8 cellular contexts compared by ENCODE assay signal in genomic region chr9:41790719-41791363, GRCh38.
DNase-seq lines count a peak whose midpoint lies in the region; ATAC-seq, FAIRE-seq and TF ChIP-seq lines count a peak whose summit lies in the region.
"Not testable (repeated sequence)": the region's sequence is repeated elsewhere in the genome, so short reads cannot be mapped to it uniquely, and the experiment has no call there.

No MANE protein-coding gene starts in this region.

- not testable (repeated sequence) for H3K23ac ChIP-seq in IMR-90 (ENCODE audit: low read depth, low read length)

- H3K9me3 Mint-ChIP-seq in MCF 10A (ENCODE audit: unreplicated experiment); osteocyte (ENCODE audit: unreplicated experiment); type B pancreatic cell: not testable (repeated sequence)

- not testable (repeated sequence) for H4K8ac ChIP-seq in IMR-90 (ENCODE audit: low read depth in 2 of 2, low read length in 2 of 2)

- POLR2A ChIA-PET in IMR-90 (lab: Charles Lee; ENCODE audit: unreplicated experiment); MCF 10A (lab: Yijun Ruan, JAX): not testable (repeated sequence)

- H3K36me3 Mint-ChIP-seq in MCF 10A (ENCODE audit: insufficient read depth, unreplicated experiment); osteocyte (ENCODE audit: unreplicated experiment); type B pancreatic cell: not testable (repeated sequence)

- not testable (repeated sequence) for H4K91ac ChIP-seq in IMR-90 (ENCODE audit: insufficient read depth, low read depth, low read length)

- not testable (repeated sequence) for TF ChIP-seq CTCF in IMR-90 (conservative IDR thresholded peaks at IDR 0.05; ENCODE audit: low read depth, low read length); MCF 10A (IDR thresholded peaks at IDR 0.05; ENCODE audit: unreplicated experiment); fibroblast of pulmonary artery (IDR thresholded peaks at IDR 0.05; ENCODE audit: low read length, missing control alignments); osteocyte (IDR thresholded peaks at IDR 0.05); type B pancreatic cell (conservative IDR thresholded peaks at IDR 0.05)

- H3K27ac Mint-ChIP-seq in MCF 10A (ENCODE audit: low read depth, unreplicated experiment) (peak overlapping the region; percentile 65), type B pancreatic cell (peak overlapping the region; percentile 29)
- not testable (repeated sequence) for H3K27ac Mint-ChIP-seq in osteocyte (ENCODE audit: unreplicated experiment)

- not testable (repeated sequence) for H3K27ac ChIP-seq in IMR-90 (ENCODE audit: insufficient read depth, low read length)

- not testable (repeated sequence) for H2BK120ac ChIP-seq in IMR-90 (ENCODE audit: low read depth, low read length)

- not testable (repeated sequence) for H3K4me3 ChIP-seq in IMR-90 (ENCODE audit: insufficient read depth, low read depth, low read length); fibroblast of pulmonary artery (replicated peaks; ENCODE audit: low read depth, low read length)

- not testable (repeated sequence) for H3K27me3 ChIP-seq in IMR-90 (ENCODE audit: control insufficient read depth, insufficient read depth, low read length)

- not testable (repeated sequence) for H3K4me2 ChIP-seq in IMR-90 (ENCODE audit: low read depth, low read length)

- not testable (repeated sequence) for H3K4me1 ChIP-seq in IMR-90 (ENCODE audit: control insufficient read depth, insufficient read depth, low read length)

- H3K18ac ChIP-seq in IMR-90 (ENCODE audit: low read depth, low read length), result not testable (repeated sequence)

- not testable (repeated sequence) for BruUV-seq in IMR-90 (replicated peaks; lab: Mats Ljungman, UMichigan); MCF 10A (replicated peaks; lab: Mats Ljungman, UMichigan)

- intact Hi-C loops in IMR-90 (cut with micrococcal nuclease); MCF 10A (cut with micrococcal nuclease): not testable (repeated sequence)

- CTCF ChIA-PET in IMR-90 (lab: Yijun Ruan, JAX); MCF 10A (lab: Yijun Ruan, JAX): not testable (repeated sequence)

- in situ Hi-C loops in IMR-90 (cut with MboI; ENCODE audit: low sequenced_read_pairs), result not testable (repeated sequence)

- H2AFZ ChIP-seq in IMR-90 (replicated peaks; ENCODE audit: low read length, poor library complexity), result not testable (repeated sequence)

- peak; percentile 17 for ATAC-seq in IMR-90 (ENCODE audit: low read depth)
- ATAC-seq in left lobe of liver, result peak; percentile 94

- H3K36me3 ChIP-seq in IMR-90 (ENCODE audit: control insufficient read depth, insufficient read depth, low read length), result not testable (repeated sequence)

- not testable (repeated sequence) for H3K4ac ChIP-seq in IMR-90 (ENCODE audit: low read depth, low read length)

- DNase-seq in CD1c-positive myeloid dendritic cell (ENCODE audit: extremely low spot score), result peak; percentile 54
- not testable (repeated sequence) for DNase-seq in IMR-90; left lobe of liver (ENCODE audit: low spot score); type B pancreatic cell (ENCODE audit: extremely low spot score, unreplicated experiment)
- peak; percentile 96 for DNase-seq in RCC 7860 (ENCODE audit: low spot score)
- peak; percentile 65 for DNase-seq in MCF 10A (ENCODE audit: unreplicated experiment)
- DNase-seq in fibroblast of pulmonary artery (ENCODE audit: low read depth), result peak; percentile 8
- peak; percentile 34 for DNase-seq in osteocyte (ENCODE audit: extremely low spot score, unreplicated experiment)

- H3K4me1 Mint-ChIP-seq in MCF 10A (ENCODE audit: insufficient read depth, unreplicated experiment); osteocyte (ENCODE audit: unreplicated experiment): not testable (repeated sequence)
- H3K4me1 Mint-ChIP-seq in type B pancreatic cell (ENCODE audit: unreplicated experiment), result peaks cover 14% of the 10 kb centered on the region

- TF ChIP-seq RAD21 in IMR-90 (IDR thresholded peaks at IDR 0.05; ENCODE audit: low read length), result not testable (repeated sequence)

- H3K9me3 ChIP-seq in IMR-90 (ENCODE audit: control insufficient read depth, insufficient read depth, low read length), result not testable (repeated sequence)

- not testable (repeated sequence) for H3K56ac ChIP-seq in IMR-90 (ENCODE audit: extremely low read depth, insufficient read depth, low read length)

- H2BK15ac ChIP-seq in IMR-90 (ENCODE audit: low read depth, low read length), result not testable (repeated sequence)

- dilution Hi-C loops in IMR-90 (cut with HindIII; ENCODE audit: low sequenced_read_pairs, unreplicated experiment), result not testable (repeated sequence)

- not testable (repeated sequence) for H3K9ac ChIP-seq in IMR-90 (ENCODE audit: low read depth, low read length)

- not testable (repeated sequence) for TF ChIP-seq POLR2A in IMR-90 (IDR thresholded peaks at IDR 0.05; ENCODE audit: low read depth, low read length)

- not testable (repeated sequence) for H2AK5ac ChIP-seq in IMR-90 (ENCODE audit: low read depth, low read length)

- H2BK5ac ChIP-seq in IMR-90 (ENCODE audit: low read depth, low read length, poor library complexity, severe bottlenecking), result not testable (repeated sequence)

- H3K4me3 Mint-ChIP-seq in MCF 10A (ENCODE audit: unreplicated experiment), result peak overlapping the region; percentile 5
- not testable (repeated sequence) for H3K4me3 Mint-ChIP-seq in osteocyte (ENCODE audit: unreplicated experiment)
- H3K4me3 Mint-ChIP-seq in type B pancreatic cell, result peak overlapping the region; percentile 6

- not testable (repeated sequence) for H2AK9ac ChIP-seq in IMR-90 (replicated peaks; ENCODE audit: low read depth, low read length, poor library complexity)

- not testable (repeated sequence) for H3K79me1 ChIP-seq in IMR-90 (ENCODE audit: low read depth in 1 of 2, low read length in 2 of 2)

- H3K9me1 ChIP-seq in IMR-90 (ENCODE audit: insufficient read depth, low read length), result not testable (repeated sequence)

- H4K20me1 ChIP-seq in IMR-90 (ENCODE audit: insufficient read depth, low read length), result not testable (repeated sequence)

- H4K5ac ChIP-seq in IMR-90 (ENCODE audit: low read depth, low read length), result not testable (repeated sequence)

- not testable (repeated sequence) for FAIRE-seq in RCC 7860 (lab: Jason Lieb, UNC)

- H3K27me3 Mint-ChIP-seq in MCF 10A (ENCODE audit: insufficient read depth, unreplicated experiment); osteocyte (ENCODE audit: unreplicated experiment); type B pancreatic cell: not testable (repeated sequence)

- not testable (repeated sequence) for H2BK20ac ChIP-seq in IMR-90 (ENCODE audit: low read depth, low read length)

- no CpG with 5 or more reads among the region's 7 CpGs for WGBS in IMR-90 (ENCODE audit: extremely low coverage in 2 of 2, insufficient read length in 1 of 2), 2 experiments

- H3K14ac ChIP-seq in IMR-90 (replicated peaks; ENCODE audit: low read depth, low read length), result not testable (repeated sequence)
